Comparison of ENCODE assay signal across 12 cellular contexts in the genomic region with DNA sequence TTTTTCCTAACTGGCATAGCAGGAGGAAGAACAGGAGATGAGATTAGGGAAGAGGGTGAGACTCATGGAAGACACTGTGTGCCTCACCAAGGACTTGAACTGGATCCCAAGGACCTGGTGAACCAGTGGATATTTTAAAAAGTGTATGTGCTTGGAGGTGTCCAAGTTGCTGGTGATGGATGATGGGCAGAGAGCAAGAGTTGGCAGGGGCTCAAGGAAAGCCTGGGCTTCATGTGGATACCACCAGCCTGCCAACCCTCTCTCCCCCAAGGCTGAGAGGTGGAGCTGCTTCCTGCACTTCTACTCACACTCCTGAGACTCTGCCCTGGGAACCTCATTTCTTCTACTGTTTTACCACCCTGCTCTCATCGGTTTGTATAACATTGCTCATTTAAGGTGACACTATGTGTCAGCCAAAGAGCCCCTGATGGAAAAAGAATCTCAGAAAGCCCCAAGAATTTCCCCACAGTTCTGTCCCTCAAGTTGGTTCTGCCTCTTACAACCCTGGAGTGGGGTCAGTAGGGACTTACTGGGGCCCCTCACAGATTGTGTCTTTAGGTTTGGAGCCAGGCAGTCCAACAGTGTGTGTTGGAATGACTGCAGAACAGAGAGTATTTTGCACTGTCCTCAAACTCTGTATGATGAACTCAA. TPM values are rescaled to one million over a fixed set of nuclear protein-coding genes. Genes with fewer than 3 reads are reported as not detected.
DNase-seq lines count a peak whose midpoint lies in the region; ATAC-seq and TF ChIP-seq lines count a peak whose summit lies in the region.
"Had no signal": no experiment of that assay in that cellular context is flagged by ENCODE, and none has a peak within 500 bp of the region (broad histone marks: within the 10 kb centered on the region; RNA-seq: fewer than 3 reads in every experiment).

No MANE protein-coding gene starts in this region.

- no peak overlapping the region for H3K14ac ChIP-seq in mesenchymal stem cell (ENCODE audit: low read length in 2 of 2)

- no peak overlapping the region for H2AFZ ChIP-seq in mesenchymal stem cell (ENCODE audit: low read depth, low read length)

- H2BK120ac ChIP-seq in mesenchymal stem cell (ENCODE audit: low read depth, low read length) = no peak overlapping the region

- WGBS in mesenchymal stem cell = 82% methylated on average over 1 of the region's 1 CpG

- DNase-seq in left ventricle myocardium inferior = peak; percentile 63
- no peak for DNase-seq in NCI-H2107 (lab: John Stamatoyannopoulos, UW)
- no peak for DNase-seq in mesenchymal stem cell
- DNase-seq in G401 (ENCODE audit: low spot score) = no peak
- no peak for DNase-seq in stimulated activated naive CD4-positive, alpha-beta T cell (lab: John Stamatoyannopoulos, UW)
- DNase-seq: activated CD8-positive, alpha-beta memory T cell treated with anti-CD3 and anti-CD28 coated beads, Interleukin-2, amount 50 U/mL, for 4 hours; NCI-H524 treated with DMSO at 0.1 percent for 48 hours; stimulated activated CD4-positive, alpha-beta T cell treated with anti-CD3 and anti-CD28 coated beads, Interleukin-15, amount 100 ng/mL, for 24 hours had no signal

- H4K91ac ChIP-seq in mesenchymal stem cell (ENCODE audit: low read length) = no peak overlapping the region

- no peak overlapping the region for H3K4me2 ChIP-seq in mesenchymal stem cell (ENCODE audit: low read length, poor library complexity, severe bottlenecking)
- H3K4me2 ChIP-seq: KMS-11 had no signal

- no peak overlapping the region for H2BK5ac ChIP-seq in mesenchymal stem cell (ENCODE audit: low read depth, low read length, poor library complexity, severe bottlenecking)

- H3K4me3 ChIP-seq in left ventricle myocardium inferior (no peak overlapping the region), mesenchymal stem cell (ENCODE audit: insufficient read depth in 1 of 2, low read depth in 1 of 2, low read length in 2 of 2) (no peak overlapping the region)

- no peaks in the 10 kb centered on the region for H3K79me1 ChIP-seq in mesenchymal stem cell (replicated peaks; ENCODE audit: low read length, poor library complexity, severe bottlenecking)

- H3K4ac ChIP-seq in mesenchymal stem cell (ENCODE audit: low read depth in 1 of 2, low read length in 2 of 2) = no peak overlapping the region

- H3K27me3 ChIP-seq in left ventricle myocardium inferior (ENCODE audit: low read depth) (no peaks in the 10 kb centered on the region), mesenchymal stem cell (ENCODE audit: control insufficient read depth in 1 of 2, insufficient read depth in 1 of 2, low read length in 2 of 2) (peaks cover 0 to 7% of the 10 kb centered on the region in 2 experiments)

- no peak for TF ChIP-seq CTCF in left ventricle myocardium inferior (IDR thresholded peaks at IDR 0.05; ENCODE audit: borderline replicate concordance)

- H3K27ac ChIP-seq in left ventricle myocardium inferior (replicated peaks) = peak overlapping the region; percentile 85
- H3K27ac ChIP-seq in mesenchymal stem cell (ENCODE audit: low read length, poor library complexity, severe bottlenecking) = no peak overlapping the region
- H3K27ac ChIP-seq: KMS-11 had no signal

- H3K36me3 ChIP-seq in left ventricle myocardium inferior = peaks cover 21% of the 10 kb centered on the region
- H3K36me3 ChIP-seq in mesenchymal stem cell (ENCODE audit: control insufficient read depth in 1 of 2, insufficient read depth in 2 of 2, low read depth in 1 of 2, low read length in 2 of 2) = no peaks in the 10 kb centered on the region

- H3K9ac ChIP-seq in mesenchymal stem cell (ENCODE audit: low read length) = no peak overlapping the region
- H3K9ac ChIP-seq: KMS-11 had no signal

- intact Hi-C loops in left ventricle myocardium inferior (cut with micrococcal nuclease) = no loop called here

- no peak overlapping the region for H2BK15ac ChIP-seq in mesenchymal stem cell (ENCODE audit: low read depth, poor library complexity, severe bottlenecking)

- H4K8ac ChIP-seq in mesenchymal stem cell (ENCODE audit: low read length) = no peak overlapping the region

- H3K23ac ChIP-seq in mesenchymal stem cell (ENCODE audit: low read length in 2 of 2) = no peak overlapping the region

- in situ Hi-C loops in G401 (cut with HindIII; ENCODE audit: low sequenced_read_pairs) = no loop called here

- no peak overlapping the region for H2AK5ac ChIP-seq in mesenchymal stem cell (ENCODE audit: low read length, severe bottlenecking)

- peaks cover 96% of the 10 kb centered on the region for H3K4me1 ChIP-seq in left ventricle myocardium inferior
- peaks cover 6% of the 10 kb centered on the region for H3K4me1 ChIP-seq in mesenchymal stem cell (ENCODE audit: control insufficient read depth, insufficient read depth, low read depth, low read length)

- ATAC-seq in GM18517 (IDR thresholded peaks at IDR 0.05; ENCODE audit: unreplicated experiment) (peak; percentile 53), GM21381 (IDR thresholded peaks at IDR 0.05; ENCODE audit: unreplicated experiment) (peak; percentile 58), HG03342 (IDR thresholded peaks at IDR 0.05; ENCODE audit: unreplicated experiment) (peak; percentile 54)

- H3K18ac ChIP-seq in mesenchymal stem cell (ENCODE audit: low read depth in 1 of 2, low read length in 2 of 2) = no peak overlapping the region

- no peak overlapping the region for H2BK12ac ChIP-seq in mesenchymal stem cell (ENCODE audit: low read length in 2 of 2)

- no peaks in the 10 kb centered on the region for H3K9me3 ChIP-seq in left ventricle myocardium inferior (replicated peaks)
- no peaks in the 10 kb centered on the region for H3K9me3 ChIP-seq in mesenchymal stem cell (ENCODE audit: control insufficient read depth, low read length)

RNA-seq across cellular contexts. Expression of a gene that starts 56.2 kb away (rescaled TPM):
- total RNA-seq in left ventricle myocardium inferior = 86.5 TPM
- polyA plus RNA-seq in mesenchymal stem cell (2013, experiment 1 of 2) = 35.1 TPM
- polyA plus RNA-seq in mesenchymal stem cell (2013, experiment 2 of 2) = 36.7 TPM
- 10.8 and 43.0 TPM in 2 replicates for total RNA-seq in G401 (2014; rRNA removed; shearing (Covaris generic))
